Comparison of ENCODE assay signal across 22 cellular contexts in the genomic region with DNA sequence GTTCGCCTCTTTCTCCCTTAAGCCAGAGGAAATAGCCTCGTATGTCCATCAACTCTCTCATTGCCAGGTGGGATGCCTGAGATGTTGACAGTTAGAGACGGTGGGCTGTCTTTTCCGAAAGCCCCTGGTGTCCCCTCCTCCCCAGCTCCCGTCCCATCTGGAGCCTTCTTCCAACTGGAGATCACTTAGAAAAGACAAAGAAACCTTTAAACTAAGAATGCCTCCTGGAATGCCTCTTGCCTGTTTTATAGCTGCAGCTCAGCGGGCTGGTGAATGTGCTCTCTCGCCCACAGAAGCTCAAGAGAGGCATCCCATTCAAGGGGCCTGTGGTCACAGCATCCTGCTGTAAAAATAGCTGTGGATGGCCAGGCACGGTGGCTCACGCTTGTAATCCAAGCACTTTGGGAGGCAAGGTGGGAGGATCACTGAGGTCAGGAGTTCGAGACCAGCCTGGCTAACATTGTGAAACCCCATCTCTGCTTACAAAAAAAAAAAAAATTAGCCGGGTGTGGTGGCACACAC. TPM values are rescaled to one million over a fixed set of nuclear protein-coding genes. Genes with fewer than 3 reads are reported as not detected.
"Had no signal": no experiment of that assay in that cellular context is flagged by ENCODE, and none has a peak within 500 bp of the region (broad histone marks: within the 10 kb centered on the region; RNA-seq: fewer than 3 reads in every experiment).

No MANE protein-coding gene starts in this region.

- H3K9me3 ChIP-seq: adrenal gland, mucosa of descending colon, testis had no signal

- H2AFZ ChIP-seq: hepatocyte had no signal

- H3K79me2 ChIP-seq: hepatocyte had no signal

- H3K36me3 ChIP-seq: adrenal gland, left lung, stomach, upper lobe of left lung had no signal

- H3K4me1 ChIP-seq: left lung, upper lobe of left lung had no signal

- H3K27ac ChIP-seq: adrenal gland, hepatocyte, left lung, stomach, testis, upper lobe of left lung had no signal

- H3K4me3 ChIP-seq: adrenal gland, hepatocyte, left lung, mucosa of descending colon, stomach, testis, upper lobe of left lung had no signal

- DNase-seq: activated CD4-positive, alpha-beta T cell treated with anti-CD3 and anti-CD28 coated beads for 1 hour; activated CD4-positive, alpha-beta T cell treated with anti-CD3 and anti-CD28 coated beads, Interleukin-2, amount 50 U/mL, for 4 hours; activated naive CD4-positive, alpha-beta T cell treated with anti-CD3 and anti-CD28 coated beads, Interleukin-2, amount 50 U/mL, for 16 hours; kidney; left lung; mucosa of descending colon; natural killer cell; nucleus accumbens; posterior cingulate gyrus; stimulated activated CD4-positive, alpha-beta T cell treated with anti-CD3 and anti-CD28 coated beads, Interleukin-1b, Interleukin-23, amount 100 ng/mL, for 48 hours; stomach; T-helper 9 cell; testis; upper lobe of left lung had no signal

- ATAC-seq: left lung, mucosa of descending colon, natural killer cell had no signal

- FAIRE-seq: colon, kidney had no signal

- H3K27me3 ChIP-seq: adrenal gland, hepatocyte, stomach, testis, upper lobe of left lung had no signal

- H3K4me2 ChIP-seq: hepatocyte had no signal

RNA-seq across cellular contexts. Expression of a gene that starts 5.2 kb away (rescaled TPM):
- total RNA-seq: activated T-helper 2 cell treated with anti-CD3 and anti-CD28 coated beads, Interferon-gamma antibody, Interleukin-2, Interleukin-4, amounts not matched to agents 10 μg/mL and 5 μg/mL and 100 μg/mL, durations not matched to agents 14 hours and 24 hours and 36 hours; adrenal gland; cardiac septum; glomerular endothelial cell; kidney; left lung; mucosa of descending colon; natural killer cell; right cardiac atrium; stomach; testis; upper lobe of left lung had no signal
- polyA plus RNA-seq: adrenal gland, esophagus, right cardiac atrium, stomach had no signal
